In genomic region chr17:55384833-55385232, GRCh38 we compare ENCODE assay signal across 16 cellular contexts. TPM values are rescaled to one million over a fixed set of nuclear protein-coding genes. Genes with fewer than 3 reads are reported as not detected.
DNase-seq lines count a peak whose midpoint lies in the region; ATAC-seq and TF ChIP-seq lines count a peak whose summit lies in the region.
"Had no signal": no experiment of that assay in that cellular context is flagged by ENCODE, and none has a peak within 500 bp of the region (broad histone marks: within the 10 kb centered on the region; RNA-seq: fewer than 3 reads in every experiment).

No MANE protein-coding gene starts in this region.

- peak overlapping the region; percentile 64 for H3K27ac ChIP-seq in VCaP
- H3K27ac ChIP-seq in neuronal stem cell (replicated peaks; ENCODE audit: low read length), result no peak overlapping the region
- H3K27ac ChIP-seq: A549 had no signal

- H3K4ac ChIP-seq in neuronal stem cell (ENCODE audit: low read length), result no peak overlapping the region

- H3K27me3 ChIP-seq in neuronal stem cell (ENCODE audit: control insufficient read depth in 3 of 3, insufficient read depth in 3 of 3, low read depth in 1 of 3, low read length in 3 of 3), result no peaks in the 10 kb centered on the region
- H3K27me3 ChIP-seq: BE2C had no signal

- no peak overlapping the region for H2BK12ac ChIP-seq in neuronal stem cell (ENCODE audit: low read length)

- H3K23ac ChIP-seq in neuronal stem cell (ENCODE audit: low read depth, low read length, poor library complexity), result no peak overlapping the region

- peak overlapping the region; percentile 58 to 77 (median 75) for H3K27ac Mint-ChIP-seq in nephron
- H3K27ac Mint-ChIP-seq: CD14-positive monocyte; CD8-positive, alpha-beta T cell; HFFc6 had no signal

- no peaks in the 10 kb centered on the region for H3K79me1 ChIP-seq in neuronal stem cell (ENCODE audit: low read depth, low read length)

- TF ChIP-seq CTCF in VCaP (conservative IDR thresholded peaks at IDR 0.05) (no peak), nephron (IDR thresholded peaks at IDR 0.05; ENCODE audit: unreplicated experiment in 3 of 3) (no peak)

- no peaks in the 10 kb centered on the region for H3K9me3 ChIP-seq in neuronal stem cell (replicated peaks in 1 of 2; ENCODE audit: control insufficient read depth in 2 of 2, insufficient read depth in 1 of 2, low read depth in 1 of 2, low read length in 2 of 2)
- H3K9me3 ChIP-seq: A549, BE2C had no signal

- no peak overlapping the region for H2AFZ ChIP-seq in neuronal stem cell (ENCODE audit: low read length)

- H2AK5ac ChIP-seq in neuronal stem cell (ENCODE audit: low read depth, low read length), result no peak overlapping the region

- H3K18ac ChIP-seq in neuronal stem cell (ENCODE audit: low read length), result no peak overlapping the region

- no peak overlapping the region for H2BK15ac ChIP-seq in neuronal stem cell (ENCODE audit: low read length)

- no peak overlapping the region for H3K4me2 ChIP-seq in neuronal stem cell (ENCODE audit: insufficient read depth, low read length, poor library complexity, severe bottlenecking)
- H3K4me2 ChIP-seq: A549 had no signal

- H3K9ac ChIP-seq in neuronal stem cell (ENCODE audit: low read depth, low read length, poor library complexity), result no peak overlapping the region

- peaks cover 42% of the 10 kb centered on the region for H3K4me1 Mint-ChIP-seq in nephron
- H3K4me1 Mint-ChIP-seq: CD14-positive monocyte had no signal

- no peak overlapping the region for H3K4me3 ChIP-seq in neuronal stem cell (ENCODE audit: low read length in 2 of 2)
- H3K4me3 ChIP-seq: A549 had no signal

- no peaks in the 10 kb centered on the region for H3K36me3 ChIP-seq in neuronal stem cell (replicated peaks in 1 of 2; ENCODE audit: control insufficient read depth in 2 of 2, insufficient read depth in 2 of 2, low read length in 2 of 2)
- H3K36me3 ChIP-seq: BE2C had no signal

- H3K9me3 Mint-ChIP-seq in nephron, result no peaks in the 10 kb centered on the region
- H3K9me3 Mint-ChIP-seq: CD8-positive, alpha-beta T cell; HFFc6 had no signal

- no peak overlapping the region for H4K91ac ChIP-seq in neuronal stem cell (ENCODE audit: low read depth, low read length, poor library complexity)

- no CpG with 5 or more reads among the region's 8 CpGs for WGBS in neuronal stem cell (ENCODE audit: extremely low coverage in 2 of 2, insufficient read length in 2 of 2, insufficient replicate concordance in 1 of 2), 2 donors

- H4K8ac ChIP-seq in neuronal stem cell (ENCODE audit: low read depth, low read length), result no peak overlapping the region

- no peaks in the 10 kb centered on the region for H3K36me3 Mint-ChIP-seq in nephron (ENCODE audit: low read depth)
- H3K36me3 Mint-ChIP-seq: CD14-positive monocyte; CD8-positive, alpha-beta T cell had no signal

- ATAC-seq in HG03108 (IDR thresholded peaks at IDR 0.05; ENCODE audit: unreplicated experiment), result no peak
- ATAC-seq: A549; CD8-positive, alpha-beta T cell had no signal

- DNase-seq in M059J (ENCODE audit: low read depth) (peak; percentile 10), activated T-cell treated with anti-CD3 and anti-CD28 coated beads for 4 hours (no peak), neuronal stem cell (ENCODE audit: low spot score) (no peak)
- DNase-seq: BE2C; CD8-positive, alpha-beta T cell; COR-L47; DMS153; DMS79 treated with DMSO at 0.1 percent for 48 hours; EL; HCEC 1CT; HFFc6 had no signal

- H3K14ac ChIP-seq in neuronal stem cell (ENCODE audit: low read length), result no peak overlapping the region

- no peak overlapping the region for H2BK120ac ChIP-seq in neuronal stem cell (ENCODE audit: low read depth, low read length)

- peaks cover 5 to 10% of the 10 kb centered on the region in 2 donors for H3K4me1 ChIP-seq in neuronal stem cell (ENCODE audit: control insufficient read depth in 2 of 2, insufficient read depth in 1 of 2, low read depth in 1 of 2, low read length in 2 of 2)
- H3K4me1 ChIP-seq: A549, BE2C had no signal

- H3K27me3 Mint-ChIP-seq in nephron (ENCODE audit: low read depth), result peaks cover 7% of the 10 kb centered on the region

- H3K4me3 Mint-ChIP-seq in nephron, result no peak overlapping the region
- H3K4me3 Mint-ChIP-seq: CD14-positive monocyte; CD8-positive, alpha-beta T cell; HFFc6 had no signal

- H2BK5ac ChIP-seq in neuronal stem cell (ENCODE audit: low read length), result no peak overlapping the region

RNA-seq across cellular contexts. Expression of gene MMD, which starts 36.8 kb away (rescaled TPM):
- 28.6 and 35.2 TPM in 2 replicates for total RNA-seq in M059J (2014; rRNA removed; shearing (Covaris generic))
- polyA plus RNA-seq in neuronal stem cell (2013, experiment 1 of 2), result 85.2 TPM
- polyA plus RNA-seq in neuronal stem cell (2013, experiment 2 of 2), result 87.8 TPM
